Comparison of ENCODE assay signal across 19 cellular contexts in genomic region chr15:63409179-63409578, GRCh38. TPM values are rescaled to one million over a fixed set of nuclear protein-coding genes. Genes with fewer than 3 reads are reported as not detected.
"Had no signal": no experiment of that assay in that cellular context is flagged by ENCODE, and none has a peak within 500 bp of the region (broad histone marks: within the 10 kb centered on the region; RNA-seq: fewer than 3 reads in every experiment).

No MANE protein-coding gene starts in this region.

- H3K9me3 ChIP-seq: SK-N-SH had no signal

- H3K9ac ChIP-seq: SK-N-SH had no signal

- ATAC-seq: T-cell had no signal

- H3K4me3 Mint-ChIP-seq: IgD-negative memory B cell, T-cell had no signal

- H3K27ac Mint-ChIP-seq: IgD-negative memory B cell, T-cell had no signal

- DNase-seq: KBM-7, MV-4-11, NCI-H1048, NCI-H1105, NCI-H1436 treated with DMSO at 0.1 percent for 48 hours, NCI-H187 treated with DMSO at 0.1 percent for 48 hours, NCI-H2029 treated with DMSO at 0.1 percent for 48 hours, NCI-H226, NCI-H510A, NCI-H524 treated with DMSO at 0.1 percent for 48 hours, NCI-H774, Right ventricle myocardium superior, RPMI8226, SIG-M5, SK-N-SH, SW 1271, T-cell had no signal

- H3K4me2 ChIP-seq: SK-N-SH had no signal

- H3K9me3 Mint-ChIP-seq: IgD-negative memory B cell, T-cell had no signal

- H3K36me3 Mint-ChIP-seq: T-cell had no signal

- H3K27ac ChIP-seq: HL-60 had no signal

RNA-seq across cellular contexts. Expression of gene CA12, which starts 27.5 kb away (rescaled TPM):
- polyA plus RNA-seq: IgD-negative memory B cell had no signal
